Comparison of ENCODE assay signal across 1 cellular context in the genomic region with DNA sequence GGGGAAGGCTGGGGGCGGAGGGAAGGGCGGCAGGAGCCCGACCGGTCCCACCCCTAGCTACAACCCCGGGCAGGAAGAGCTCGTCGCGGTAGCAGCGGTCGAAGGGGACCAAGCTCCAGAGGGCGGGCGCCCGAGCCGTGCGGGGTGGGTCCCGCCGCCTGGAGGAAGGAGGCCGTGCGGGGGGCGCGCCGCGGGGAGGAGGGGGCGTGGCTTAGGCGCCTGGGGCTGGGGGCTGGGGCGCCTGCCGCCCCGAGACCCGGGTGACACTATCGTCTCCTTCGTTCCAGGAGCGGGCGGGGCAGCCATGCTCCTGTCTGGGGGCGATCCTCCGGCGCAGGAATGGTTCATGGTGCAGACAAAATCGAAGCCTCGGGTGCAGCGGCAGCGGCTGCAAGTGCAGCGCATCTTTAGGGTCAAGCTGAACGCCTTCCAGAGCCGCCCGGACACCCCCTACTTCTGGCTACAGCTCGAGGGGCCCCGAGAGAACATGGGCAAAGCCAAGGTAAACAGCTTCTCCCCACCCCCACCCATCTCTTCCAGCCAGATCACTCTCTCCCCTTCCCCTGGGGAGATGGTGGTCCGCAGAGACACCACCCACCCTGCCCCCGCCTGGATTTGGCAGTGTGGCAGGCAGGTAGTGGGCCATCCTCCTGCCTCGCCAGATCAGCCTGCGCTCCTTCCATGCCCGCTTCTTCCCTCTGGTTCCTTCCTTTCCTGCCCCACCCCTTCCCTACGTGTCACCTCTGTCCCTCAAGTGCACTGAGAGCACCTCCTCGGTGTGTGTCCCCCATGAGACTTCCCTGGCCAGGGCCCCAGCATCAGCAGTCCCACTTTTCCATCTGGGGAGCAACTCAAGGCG.
TF ChIP-seq lines count a peak whose summit lies in the region.

A gene (plus strand): TSS at position 61 of the 859 bp plus-strand sequence. CDS start 244 bp downstream, at position 305.

TF ChIP-seq in HEK293, 187 proteins besides CTCF, POLR2A, EP300 and RAD21 (continued from another document):
- TF ChIP-seq, protein P1, sequence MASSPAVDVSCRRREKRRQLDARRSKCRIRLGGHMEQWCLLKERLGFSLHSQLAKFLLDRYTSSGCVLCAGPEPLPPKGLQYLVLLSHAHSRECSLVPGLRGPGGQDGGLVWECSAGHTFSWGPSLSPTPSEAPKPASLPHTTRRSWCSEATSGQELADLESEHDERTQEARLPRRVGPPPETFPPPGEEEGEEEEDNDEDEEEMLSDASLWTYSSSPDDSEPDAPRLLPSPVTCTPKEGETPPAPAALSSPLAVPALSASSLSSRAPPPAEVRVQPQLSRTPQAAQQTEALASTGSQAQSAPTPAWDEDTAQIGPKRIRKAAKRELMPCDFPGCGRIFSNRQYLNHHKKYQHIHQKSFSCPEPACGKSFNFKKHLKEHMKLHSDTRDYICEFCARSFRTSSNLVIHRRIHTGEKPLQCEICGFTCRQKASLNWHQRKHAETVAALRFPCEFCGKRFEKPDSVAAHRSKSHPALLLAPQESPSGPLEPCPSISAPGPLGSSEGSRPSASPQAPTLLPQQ (tag by site-specific recombination; IDR thresholded peaks at IDR 0.05) = peak; percentile 98
- TF ChIP-seq ZNF175 (tag by site-specific recombination; IDR thresholded peaks at IDR 0.05) (no peak), BCL11B (tag by site-specific recombination; IDR thresholded peaks at IDR 0.05; ENCODE audit: low read depth) (no peak), ZNF549 (tag by site-specific recombination; IDR thresholded peaks at IDR 0.05) (no peak), ZNF132 (tag by site-specific recombination; IDR thresholded peaks at IDR 0.05; ENCODE audit: borderline replicate concordance) (no peak), ZBTB1 (tag by site-specific recombination; IDR thresholded peaks at IDR 0.05) (no peak), ZNF302 (tag by site-specific recombination; IDR thresholded peaks at IDR 0.05; ENCODE audit: low read depth) (no peak), ZNF670 (tag by site-specific recombination; IDR thresholded peaks at IDR 0.05; ENCODE audit: low read depth) (no peak), ZNF529 (tag by site-specific recombination; IDR thresholded peaks at IDR 0.05; ENCODE audit: insufficient replicate concordance) (no peak), GLIS1 (tag by site-specific recombination; IDR thresholded peaks at IDR 0.05) (peak; percentile 74), ZNF2 (tag by site-specific recombination; IDR thresholded peaks at IDR 0.05) (no peak), FEZF1 (tag by site-specific recombination; IDR thresholded peaks at IDR 0.05) (no peak), SETDB1 (IDR thresholded peaks at IDR 0.05; ENCODE audit: insufficient read length, low read length) (no peak), ZNF600 (tag by site-specific recombination; IDR thresholded peaks at IDR 0.05) (peak; percentile 83), EGR2 (tag by site-specific recombination; IDR thresholded peaks at IDR 0.05; ENCODE audit: low read depth) (no peak), GFI1B (tag by site-specific recombination; IDR thresholded peaks at IDR 0.05) (no peak), SP2 (tag by site-specific recombination; IDR thresholded peaks at IDR 0.05) (peak; percentile 77), ZBTB48 (tag by site-specific recombination; IDR thresholded peaks at IDR 0.05) (peak; percentile 46; the same call in 1 of the 2 replicates), ZNF341 (tag by site-specific recombination; IDR thresholded peaks at IDR 0.05; ENCODE audit: low read depth) (peak; percentile 16; the same call in 1 of the 2 replicates), PRDM1 (tag by site-specific recombination; IDR thresholded peaks at IDR 0.05) (no peak), ZNF335 (tag by site-specific recombination; conservative IDR thresholded peaks at IDR 0.05) (peak; percentile 67), SP3 (tag by site-specific recombination; IDR thresholded peaks at IDR 0.05) (peak; percentile 71), GLIS2 (tag by site-specific recombination; IDR thresholded peaks at IDR 0.05) (peak; percentile 64), ZNF514 (tag by site-specific recombination; IDR thresholded peaks at IDR 0.05) (no peak), KLF9 (tag by site-specific recombination; IDR thresholded peaks at IDR 0.05; ENCODE audit: low read depth) (peak; percentile 43; the same call in 1 of the 2 replicates), ZNF24 (tag by site-specific recombination; IDR thresholded peaks at IDR 0.05) (no peak)
- TF ChIP-seq, protein P2, sequence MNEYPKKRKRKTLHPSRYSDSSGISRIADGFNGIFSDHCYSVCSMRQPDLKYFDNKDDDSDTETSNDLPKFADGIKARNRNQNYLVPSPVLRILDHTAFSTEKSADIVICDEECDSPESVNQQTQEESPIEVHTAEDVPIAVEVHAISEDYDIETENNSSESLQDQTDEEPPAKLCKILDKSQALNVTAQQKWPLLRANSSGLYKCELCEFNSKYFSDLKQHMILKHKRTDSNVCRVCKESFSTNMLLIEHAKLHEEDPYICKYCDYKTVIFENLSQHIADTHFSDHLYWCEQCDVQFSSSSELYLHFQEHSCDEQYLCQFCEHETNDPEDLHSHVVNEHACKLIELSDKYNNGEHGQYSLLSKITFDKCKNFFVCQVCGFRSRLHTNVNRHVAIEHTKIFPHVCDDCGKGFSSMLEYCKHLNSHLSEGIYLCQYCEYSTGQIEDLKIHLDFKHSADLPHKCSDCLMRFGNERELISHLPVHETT (tag by site-specific recombination; IDR thresholded peaks at IDR 0.05) = no peak
- TF ChIP-seq, protein P3, sequence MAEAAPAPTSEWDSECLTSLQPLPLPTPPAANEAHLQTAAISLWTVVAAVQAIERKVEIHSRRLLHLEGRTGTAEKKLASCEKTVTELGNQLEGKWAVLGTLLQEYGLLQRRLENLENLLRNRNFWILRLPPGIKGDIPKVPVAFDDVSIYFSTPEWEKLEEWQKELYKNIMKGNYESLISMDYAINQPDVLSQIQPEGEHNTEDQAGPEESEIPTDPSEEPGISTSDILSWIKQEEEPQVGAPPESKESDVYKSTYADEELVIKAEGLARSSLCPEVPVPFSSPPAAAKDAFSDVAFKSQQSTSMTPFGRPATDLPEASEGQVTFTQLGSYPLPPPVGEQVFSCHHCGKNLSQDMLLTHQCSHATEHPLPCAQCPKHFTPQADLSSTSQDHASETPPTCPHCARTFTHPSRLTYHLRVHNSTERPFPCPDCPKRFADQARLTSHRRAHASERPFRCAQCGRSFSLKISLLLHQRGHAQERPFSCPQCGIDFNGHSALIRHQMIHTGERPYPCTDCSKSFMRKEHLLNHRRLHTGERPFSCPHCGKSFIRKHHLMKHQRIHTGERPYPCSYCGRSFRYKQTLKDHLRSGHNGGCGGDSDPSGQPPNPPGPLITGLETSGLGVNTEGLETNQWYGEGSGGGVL (tag by site-specific recombination; IDR thresholded peaks at IDR 0.05) = peak; percentile 85
- TF ChIP-seq, protein P4, sequence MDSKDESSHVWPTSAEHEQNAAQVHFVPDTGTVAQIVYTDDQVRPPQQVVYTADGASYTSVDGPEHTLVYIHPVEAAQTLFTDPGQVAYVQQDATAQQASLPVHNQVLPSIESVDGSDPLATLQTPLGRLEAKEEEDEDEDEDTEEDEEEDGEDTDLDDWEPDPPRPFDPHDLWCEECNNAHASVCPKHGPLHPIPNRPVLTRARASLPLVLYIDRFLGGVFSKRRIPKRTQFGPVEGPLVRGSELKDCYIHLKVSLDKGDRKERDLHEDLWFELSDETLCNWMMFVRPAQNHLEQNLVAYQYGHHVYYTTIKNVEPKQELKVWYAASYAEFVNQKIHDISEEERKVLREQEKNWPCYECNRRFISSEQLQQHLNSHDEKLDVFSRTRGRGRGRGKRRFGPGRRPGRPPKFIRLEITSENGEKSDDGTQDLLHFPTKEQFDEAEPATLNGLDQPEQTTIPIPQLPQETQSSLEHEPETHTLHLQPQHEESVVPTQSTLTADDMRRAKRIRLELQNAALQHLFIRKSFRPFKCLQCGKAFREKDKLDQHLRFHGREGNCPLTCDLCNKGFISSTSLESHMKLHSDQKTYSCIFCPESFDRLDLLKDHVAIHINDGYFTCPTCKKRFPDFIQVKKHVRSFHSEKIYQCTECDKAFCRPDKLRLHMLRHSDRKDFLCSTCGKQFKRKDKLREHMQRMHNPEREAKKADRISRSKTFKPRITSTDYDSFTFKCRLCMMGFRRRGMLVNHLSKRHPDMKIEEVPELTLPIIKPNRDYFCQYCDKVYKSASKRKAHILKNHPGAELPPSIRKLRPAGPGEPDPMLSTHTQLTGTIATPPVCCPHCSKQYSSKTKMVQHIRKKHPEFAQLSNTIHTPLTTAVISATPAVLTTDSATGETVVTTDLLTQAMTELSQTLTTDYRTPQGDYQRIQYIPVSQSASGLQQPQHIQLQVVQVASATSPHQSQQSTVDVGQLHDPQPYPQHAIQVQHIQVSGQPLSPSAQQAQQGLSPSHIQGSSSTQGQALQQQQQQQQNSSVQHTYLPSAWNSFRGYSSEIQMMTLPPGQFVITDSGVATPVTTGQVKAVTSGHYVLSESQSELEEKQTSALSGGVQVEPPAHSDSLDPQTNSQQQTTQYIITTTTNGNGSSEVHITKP (tag by site-specific recombination; IDR thresholded peaks at IDR 0.05) = peak; percentile 41; the same call in 1 of the 2 replicates
- TF ChIP-seq, protein P5, sequence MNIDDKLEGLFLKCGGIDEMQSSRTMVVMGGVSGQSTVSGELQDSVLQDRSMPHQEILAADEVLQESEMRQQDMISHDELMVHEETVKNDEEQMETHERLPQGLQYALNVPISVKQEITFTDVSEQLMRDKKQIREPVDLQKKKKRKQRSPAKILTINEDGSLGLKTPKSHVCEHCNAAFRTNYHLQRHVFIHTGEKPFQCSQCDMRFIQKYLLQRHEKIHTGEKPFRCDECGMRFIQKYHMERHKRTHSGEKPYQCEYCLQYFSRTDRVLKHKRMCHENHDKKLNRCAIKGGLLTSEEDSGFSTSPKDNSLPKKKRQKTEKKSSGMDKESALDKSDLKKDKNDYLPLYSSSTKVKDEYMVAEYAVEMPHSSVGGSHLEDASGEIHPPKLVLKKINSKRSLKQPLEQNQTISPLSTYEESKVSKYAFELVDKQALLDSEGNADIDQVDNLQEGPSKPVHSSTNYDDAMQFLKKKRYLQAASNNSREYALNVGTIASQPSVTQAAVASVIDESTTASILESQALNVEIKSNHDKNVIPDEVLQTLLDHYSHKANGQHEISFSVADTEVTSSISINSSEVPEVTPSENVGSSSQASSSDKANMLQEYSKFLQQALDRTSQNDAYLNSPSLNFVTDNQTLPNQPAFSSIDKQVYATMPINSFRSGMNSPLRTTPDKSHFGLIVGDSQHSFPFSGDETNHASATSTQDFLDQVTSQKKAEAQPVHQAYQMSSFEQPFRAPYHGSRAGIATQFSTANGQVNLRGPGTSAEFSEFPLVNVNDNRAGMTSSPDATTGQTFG (tag by site-specific recombination; IDR thresholded peaks at IDR 0.05; ENCODE audit: borderline replicate concordance) = no peak
- TF ChIP-seq, protein P6, sequence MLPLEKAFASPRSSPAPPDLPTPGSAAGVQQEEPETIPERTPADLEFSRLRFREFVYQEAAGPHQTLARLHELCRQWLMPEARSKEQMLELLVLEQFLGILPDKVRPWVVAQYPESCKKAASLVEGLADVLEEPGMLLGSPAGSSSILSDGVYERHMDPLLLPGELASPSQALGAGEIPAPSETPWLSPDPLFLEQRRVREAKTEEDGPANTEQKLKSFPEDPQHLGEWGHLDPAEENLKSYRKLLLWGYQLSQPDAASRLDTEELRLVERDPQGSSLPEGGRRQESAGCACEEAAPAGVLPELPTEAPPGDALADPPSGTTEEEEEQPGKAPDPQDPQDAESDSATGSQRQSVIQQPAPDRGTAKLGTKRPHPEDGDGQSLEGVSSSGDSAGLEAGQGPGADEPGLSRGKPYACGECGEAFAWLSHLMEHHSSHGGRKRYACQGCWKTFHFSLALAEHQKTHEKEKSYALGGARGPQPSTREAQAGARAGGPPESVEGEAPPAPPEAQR (tag by site-specific recombination; IDR thresholded peaks at IDR 0.05) = no peak
- TF ChIP-seq, protein P7, sequence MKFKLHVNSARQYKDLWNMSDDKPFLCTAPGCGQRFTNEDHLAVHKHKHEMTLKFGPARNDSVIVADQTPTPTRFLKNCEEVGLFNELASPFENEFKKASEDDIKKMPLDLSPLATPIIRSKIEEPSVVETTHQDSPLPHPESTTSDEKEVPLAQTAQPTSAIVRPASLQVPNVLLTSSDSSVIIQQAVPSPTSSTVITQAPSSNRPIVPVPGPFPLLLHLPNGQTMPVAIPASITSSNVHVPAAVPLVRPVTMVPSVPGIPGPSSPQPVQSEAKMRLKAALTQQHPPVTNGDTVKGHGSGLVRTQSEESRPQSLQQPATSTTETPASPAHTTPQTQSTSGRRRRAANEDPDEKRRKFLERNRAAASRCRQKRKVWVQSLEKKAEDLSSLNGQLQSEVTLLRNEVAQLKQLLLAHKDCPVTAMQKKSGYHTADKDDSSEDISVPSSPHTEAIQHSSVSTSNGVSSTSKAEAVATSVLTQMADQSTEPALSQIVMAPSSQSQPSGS (tag by site-specific recombination; IDR thresholded peaks at IDR 0.05; ENCODE audit: low read depth) = no peak
- TF ChIP-seq, protein P8, sequence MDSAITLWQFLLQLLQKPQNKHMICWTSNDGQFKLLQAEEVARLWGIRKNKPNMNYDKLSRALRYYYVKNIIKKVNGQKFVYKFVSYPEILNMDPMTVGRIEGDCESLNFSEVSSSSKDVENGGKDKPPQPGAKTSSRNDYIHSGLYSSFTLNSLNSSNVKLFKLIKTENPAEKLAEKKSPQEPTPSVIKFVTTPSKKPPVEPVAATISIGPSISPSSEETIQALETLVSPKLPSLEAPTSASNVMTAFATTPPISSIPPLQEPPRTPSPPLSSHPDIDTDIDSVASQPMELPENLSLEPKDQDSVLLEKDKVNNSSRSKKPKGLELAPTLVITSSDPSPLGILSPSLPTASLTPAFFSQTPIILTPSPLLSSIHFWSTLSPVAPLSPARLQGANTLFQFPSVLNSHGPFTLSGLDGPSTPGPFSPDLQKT (IDR thresholded peaks at IDR 0.05; ENCODE audit: borderline replicate concordance, low read depth, low read length) = no peak
